Comparison of ENCODE assay signal across 1 cellular context in genomic region chr12:124566181-124567034, GRCh38.
TF ChIP-seq lines count a peak whose summit lies in the region.

No MANE protein-coding gene starts in this region.

TF ChIP-seq in HEK293, 187 proteins besides CTCF, POLR2A, EP300 and RAD21 (continued from another document and continues in another):
- TF ChIP-seq INSM2 (tag by site-specific recombination; IDR thresholded peaks at IDR 0.05) (no peak), ZNF610 (tag by site-specific recombination; IDR thresholded peaks at IDR 0.05; ENCODE audit: borderline replicate concordance) (no peak), TRIM28 (IDR thresholded peaks at IDR 0.05; ENCODE audit: borderline replicate concordance, low read length) (no peak), KLF9 (tag by site-specific recombination; IDR thresholded peaks at IDR 0.05; ENCODE audit: low read depth) (peak; percentile 73), ZNF394 (tag by site-specific recombination; IDR thresholded peaks at IDR 0.05; ENCODE audit: borderline replicate concordance) (0 out of 2 replicates have a peak, but pooled peaks have one; percentile 17), ZNF473 (tag by site-specific recombination; IDR thresholded peaks at IDR 0.05) (no peak), ZNF785 (tag by site-specific recombination; IDR thresholded peaks at IDR 0.05) (no peak), EGR2 (tag by site-specific recombination; IDR thresholded peaks at IDR 0.05; ENCODE audit: low read depth) (peak; percentile 71), ZNF555 (tag by site-specific recombination; conservative IDR thresholded peaks at IDR 0.05) (no peak), SP3 (tag by site-specific recombination; IDR thresholded peaks at IDR 0.05) (peak; percentile 89), ZNF449 (tag by site-specific recombination; IDR thresholded peaks at IDR 0.05) (no peak), GLI2 (tag by site-specific recombination; IDR thresholded peaks at IDR 0.05; ENCODE audit: borderline replicate concordance, low read depth) (no peak), MYNN (tag by site-specific recombination; IDR thresholded peaks at IDR 0.05; ENCODE audit: borderline replicate concordance) (no peak), PATZ1 (tag by site-specific recombination; IDR thresholded peaks at IDR 0.05) (peak; percentile 96), ZNF561 (tag by site-specific recombination; IDR thresholded peaks at IDR 0.05; ENCODE audit: borderline replicate concordance) (no peak; the same call in 1 of the 2 replicates), ZNF132 (tag by site-specific recombination; IDR thresholded peaks at IDR 0.05; ENCODE audit: borderline replicate concordance) (no peak), ZNF221 (tag by site-specific recombination; IDR thresholded peaks at IDR 0.05; ENCODE audit: borderline replicate concordance) (no peak), ZNF239 (tag by site-specific recombination; IDR thresholded peaks at IDR 0.05) (no peak), ZNF558 (tag by site-specific recombination; IDR thresholded peaks at IDR 0.05) (no peak), ZNF335 (tag by site-specific recombination; conservative IDR thresholded peaks at IDR 0.05) (peak; percentile 98), ZNF202 (tag by site-specific recombination; IDR thresholded peaks at IDR 0.05; ENCODE audit: borderline replicate concordance) (no peak), ZNF398 (tag by site-specific recombination; IDR thresholded peaks at IDR 0.05) (0 out of 2 replicates have a peak, but pooled peaks have one; percentile 33), ZBTB8A (tag by site-specific recombination; IDR thresholded peaks at IDR 0.05) (peak; percentile 95), ZNF837 (tag by site-specific recombination; IDR thresholded peaks at IDR 0.05) (no peak), ZEB2 (tag by site-specific recombination; IDR thresholded peaks at IDR 0.05) (peak; percentile 91), ZNF626 (tag by site-specific recombination; IDR thresholded peaks at IDR 0.05) (no peak), ZBTB1 (tag by site-specific recombination; IDR thresholded peaks at IDR 0.05) (no peak), ZBTB44 (tag by site-specific recombination; IDR thresholded peaks at IDR 0.05) (no peak), ZNF433 (tag by site-specific recombination; IDR thresholded peaks at IDR 0.05; ENCODE audit: low read depth) (no peak), ZNF768 (tag by site-specific recombination; IDR thresholded peaks at IDR 0.05) (no peak), TCF7L2 (IDR thresholded peaks at IDR 0.05; ENCODE audit: borderline replicate concordance, low read depth, low read length) (no peak), GLIS1 (tag by site-specific recombination; IDR thresholded peaks at IDR 0.05) (peak; percentile 86), ZSCAN5A (tag by site-specific recombination; IDR thresholded peaks at IDR 0.05) (no peak), ZNF521 (tag by site-specific recombination; IDR thresholded peaks at IDR 0.05) (no peak), ZNF324 (tag by site-specific recombination; IDR thresholded peaks at IDR 0.05) (no peak), ZNF544 (tag by site-specific recombination; IDR thresholded peaks at IDR 0.05) (no peak), GFI1B (tag by site-specific recombination; IDR thresholded peaks at IDR 0.05) (no peak), ZNF48 (tag by site-specific recombination; IDR thresholded peaks at IDR 0.05) (no peak), ZSCAN23 (tag by site-specific recombination; IDR thresholded peaks at IDR 0.05) (no peak), ZNF2 (tag by site-specific recombination; IDR thresholded peaks at IDR 0.05) (no peak; the same call in 1 of the 2 replicates), ZNF501 (tag by site-specific recombination; IDR thresholded peaks at IDR 0.05) (peak; percentile 68), AEBP2 (tag by site-specific recombination; IDR thresholded peaks at IDR 0.05; ENCODE audit: borderline replicate concordance) (no peak), ZNF645 (tag by site-specific recombination; IDR thresholded peaks at IDR 0.05) (no peak), ZNF707 (tag by site-specific recombination; IDR thresholded peaks at IDR 0.05) (no peak), BCL6B (tag by site-specific recombination; IDR thresholded peaks at IDR 0.05) (no peak), ZBTB6 (tag by site-specific recombination; IDR thresholded peaks at IDR 0.05) (no peak), PBX3 (CRISPR knock-in tag; IDR thresholded peaks at IDR 0.05) (no peak), ZNF302 (tag by site-specific recombination; IDR thresholded peaks at IDR 0.05; ENCODE audit: low read depth) (no peak), ZNF76 (tag by site-specific recombination; IDR thresholded peaks at IDR 0.05; ENCODE audit: borderline replicate concordance, low read depth) (peak; percentile 56; the same call in 1 of the 2 replicates), ZBTB17 (tag by site-specific recombination; IDR thresholded peaks at IDR 0.05) (0 out of 2 replicates have a peak, but pooled peaks have one; percentile 19)
